ENCODE assay signal across 8 cellular contexts in genomic region chr4:152535903-152536544, GRCh38. TPM values are rescaled to one million over a fixed set of nuclear protein-coding genes. Genes with fewer than 3 reads are reported as not detected.
DNase-seq lines count a peak whose midpoint lies in the region; ATAC-seq and TF ChIP-seq lines count a peak whose summit lies in the region.

FBXW7 (minus strand) TSS chr4:152536092; CDS start chr4:152411803, 124,289 bp downstream.

- peak in 1 of 2 donors; percentile 65 for TF ChIP-seq POLR2A in lower leg skin (IDR thresholded peaks at IDR 0.05)

- H3K4me1 Mint-ChIP-seq in activated CD4-positive, alpha-beta memory T cell treated with anti-CD3 and anti-CD28 coated beads for 36 hours (ENCODE audit: low read depth) = peaks cover 57% of the 10 kb centered on the region

- H3K27ac Mint-ChIP-seq in activated CD4-positive, alpha-beta memory T cell treated with anti-CD3 and anti-CD28 coated beads for 36 hours = peak within 1 kb of the TSS; percentile 99

- 0% methylated on average over 44 to 53 of the region's 63 CpGs for WGBS in lower leg skin, 2 donors

- POLR2A ChIA-PET in activated CD4-positive, alpha-beta memory T cell treated with anti-CD3 and anti-CD28 coated beads for 36 hours (lab: Charles Lee) = interaction anchor here (0.6 to 4.7 kb wide), 18 partner anchors 9 to 435 kb away, joined by 3 to 81 read pairs (median 4); partner anchors contain the start of genes TIGD4 and TMEM154

- ATAC-seq in GM19438 (IDR thresholded peaks at IDR 0.05; ENCODE audit: low read depth, unreplicated experiment) (peak; percentile 81), HG03575 (IDR thresholded peaks at IDR 0.05; ENCODE audit: extremely low read depth, insufficient number of reproducible peaks, low FRiP score, unreplicated experiment) (peak; percentile 43)

- no peaks in the 10 kb centered on the region for H3K27me3 ChIP-seq in dorsolateral prefrontal cortex

- peak; percentile 100 for DNase-seq in CD1c-positive myeloid dendritic cell (ENCODE audit: extremely low spot score)
- DNase-seq in NCI-H82 treated with DMSO at 0.1 percent for 48 hours (lab: John Stamatoyannopoulos, UW; ENCODE audit: unreplicated experiment) = peak; percentile 83
- peak; percentile 100 for DNase-seq in activated CD4-positive, alpha-beta memory T cell treated with anti-CD3 and anti-CD28 coated beads for 36 hours
- peak; percentile 97 to 100 (median 98) for DNase-seq in dorsolateral prefrontal cortex
- peak; percentile 98 to 100 for DNase-seq in lower leg skin (ENCODE audit: low spot score in 2 of 2)
- peak; percentile 99 for DNase-seq in stimulated activated CD4-positive, alpha-beta T cell treated with anti-CD3 and anti-CD28 coated beads, Interleukin-4, amount 100 ng/mL, for 48 hours (ENCODE audit: low read depth in 2 of 2)

- peak within 1 kb of the TSS; percentile 95 for H3K4me3 Mint-ChIP-seq in activated CD4-positive, alpha-beta memory T cell treated with anti-CD3 and anti-CD28 coated beads for 36 hours

- H3K36me3 Mint-ChIP-seq in activated CD4-positive, alpha-beta memory T cell treated with anti-CD3 and anti-CD28 coated beads for 36 hours = peaks cover 22% of the 10 kb centered on the region

- TF ChIP-seq CTCF in dorsolateral prefrontal cortex (IDR thresholded peaks at IDR 0.05 in 54 of 56, conservative IDR thresholded peaks at IDR 0.05 in 2 of 56; ENCODE audit: low read depth in 1 of 56, partially characterized antibody in 56 of 56) (peak in 23 of 56 donors; percentile 6 to 54 (median 23)), lower leg skin (IDR thresholded peaks at IDR 0.05) (no peak)

- intact Hi-C loops in activated CD4-positive, alpha-beta memory T cell treated with anti-CD3 and anti-CD28 coated beads for 36 hours (cut with micrococcal nuclease) = loop anchor here (1.0 to 10.0 kb wide), 11 partner anchors 18 to 959 kb away; partner anchors contain the start of genes GATB and TMEM154
- intact Hi-C loops in dorsolateral prefrontal cortex (cut with DNase I) (loop anchor here (5.0 to 10.0 kb wide), 2 partner anchors 239 to 246 kb away; partner anchors contain the start of genes ARFIP1 (in 1 of the 2) and TIGD4 (in 1 of the 2)), lower leg skin (cut with DNase I; ENCODE audit: low total_unique reads) (no loop called here)

- peak within 1 kb of the TSS; percentile 52 to 96 (median 86) for H3K27ac ChIP-seq in dorsolateral prefrontal cortex

- H3K4me3 ChIP-seq in dorsolateral prefrontal cortex (peak within 1 kb of the TSS; percentile 70 to 100 (median 98)), lower leg skin (ENCODE audit: low read depth, poor library complexity, severe bottlenecking) (peak within 1 kb of the TSS; percentile 99)

- CTCF ChIA-PET in activated CD4-positive, alpha-beta memory T cell treated with anti-CD3 and anti-CD28 coated beads for 36 hours (lab: Charles Lee) = interaction anchor here (1.0 to 2.6 kb wide), 8 partner anchors 10 to 243 kb away, joined by 3 to 14 read pairs (median 4); partner anchors contain the start of genes ARFIP1 and TIGD4

- no peaks in the 10 kb centered on the region for H3K27me3 Mint-ChIP-seq in activated CD4-positive, alpha-beta memory T cell treated with anti-CD3 and anti-CD28 coated beads for 36 hours

- H3K9me3 Mint-ChIP-seq in activated CD4-positive, alpha-beta memory T cell treated with anti-CD3 and anti-CD28 coated beads for 36 hours = peaks cover 2% of the 10 kb centered on the region

RNA-seq across cellular contexts. Expression of gene FBXW7, which starts in this region (rescaled TPM):
- 10 to 100 TPM; 35.8 to 37.8 TPM for total RNA-seq in activated CD4-positive, alpha-beta memory T cell treated with anti-CD3 and anti-CD28 coated beads for 36 hours
- total RNA-seq in dorsolateral prefrontal cortex (100 to 1,000 TPM; 126 to 372 (median 279) TPM), lower leg skin (100 to 1,000 TPM in 3 of 4 donors, 10 to 100 TPM in 1; 76.4 to 199 (median 103) TPM)

Comparison
In these comparisons a context has a peak if more than half of its experiments do, and no peak if none do; other contexts are left out.
1. Peak in every context shown above with its lines: DNase-seq, ATAC-seq, H3K4me3 ChIP-seq and H3K27ac ChIP-seq.